ENCODE assay signal across 8 cellular contexts in genomic region chr11:45846974-45847907, GRCh38. TPM values are rescaled to one million over a fixed set of nuclear protein-coding genes. Genes with fewer than 3 reads are reported as not detected.
DNase-seq lines count a peak whose midpoint lies in the region; ATAC-seq lines count a peak whose summit lies in the region.

TSS of gene CRY2 (plus strand) at chr11:45847475. CDS start at chr11:45847491, 16 bp downstream.

- no peaks in the 10 kb centered on the region for H3K9me3 ChIP-seq in BLaER1 treated with 17β-estradiol and CSF1 and Interleukin-3, amounts not matched to agents 10 nM and 100 nM (replicated peaks in 1 of 11)

- H3K4me1 ChIP-seq in BLaER1 treated with 17β-estradiol and CSF1 and Interleukin-3, amounts not matched to agents 10 nM and 100 nM, result peaks cover 26 to 42% (median 30%) of the 10 kb centered on the region in 10 experiments

- ATAC-seq in GM19351 (IDR thresholded peaks at IDR 0.05; ENCODE audit: unreplicated experiment) (peak; percentile 87), HG03521 (IDR thresholded peaks at IDR 0.05; ENCODE audit: unreplicated experiment) (peak; percentile 86), left lobe of liver (peak; percentile 83)

- H3K36me3 ChIP-seq in BLaER1 treated with 17β-estradiol and CSF1 and Interleukin-3, amounts not matched to agents 10 nM and 100 nM, result peaks cover 0 to 9% (median 0%) of the 10 kb centered on the region in 11 experiments; a peak in 1 of 22 replicates

- peaks cover 39 to 48% (median 46%) of the 10 kb centered on the region in 11 experiments; a peak in 21 of 22 replicates for H4K20me1 ChIP-seq in BLaER1 treated with 17β-estradiol and CSF1 and Interleukin-3, amounts not matched to agents 10 nM and 100 nM

- peak within 1 kb of the TSS; percentile 81 to 95 (median 90) for H3K9ac ChIP-seq in BLaER1 treated with 17β-estradiol and CSF1 and Interleukin-3, amounts not matched to agents 10 nM and 100 nM

- peak within 1 kb of the TSS; percentile 70 to 94 (median 84) for H3K27ac ChIP-seq in BLaER1 treated with 17β-estradiol and CSF1 and Interleukin-3, amounts not matched to agents 10 nM and 100 nM

- H3K27me3 ChIP-seq in BLaER1 treated with 17β-estradiol and CSF1 and Interleukin-3, amounts not matched to agents 10 nM and 100 nM, result no peaks in the 10 kb centered on the region

- DNase-seq in NCI-H748 (lab: John Stamatoyannopoulos, UW; ENCODE audit: unreplicated experiment) (peak; percentile 97), dedifferentiated amniotic fluid mesenchymal stem cell (ENCODE audit: extremely low spot score) (peak; percentile 96), left lobe of liver (ENCODE audit: low spot score) (peak; percentile 100)
- peak; percentile 99 for DNase-seq in activated CD4-positive, alpha-beta T cell treated with anti-CD3 and anti-CD28 coated beads, Interleukin-2, amount 50 U/mL, for 1 hour
- DNase-seq in stimulated activated CD4-positive, alpha-beta T cell treated with anti-CD3 and anti-CD28 coated beads, Interleukin-2, amount 100 ng/mL, for 4 hours (ENCODE audit: low read depth), result peak; percentile 99

- peak within 1 kb of the TSS; percentile 79 to 96 (median 86) for H3K4me2 ChIP-seq in BLaER1 treated with 17β-estradiol and CSF1 and Interleukin-3, amounts not matched to agents 10 nM and 100 nM

- peak within 1 kb of the TSS; percentile 75 to 95 (median 88) for H3K4me3 ChIP-seq in BLaER1 treated with 17β-estradiol and CSF1 and Interleukin-3, amounts not matched to agents 10 nM and 100 nM

RNA-seq across cellular contexts. Expression of gene CRY2, which starts in this region (rescaled TPM):
- 52.9 TPM for total RNA-seq in left lobe of liver

Comparison
In these comparisons a context has a peak if more than half of its experiments do, and no peak if none do; other contexts are left out.
1. Peak in every context shown above with its lines: DNase-seq, ATAC-seq, H3K4me3 ChIP-seq and H3K27ac ChIP-seq.